Comparison of ENCODE assay signal across 8 cellular contexts in genomic region chr17:34252138-34252889, GRCh38. TPM values are rescaled to one million over a fixed set of nuclear protein-coding genes. Genes with fewer than 3 reads are reported as not detected.
DNase-seq lines count a peak whose midpoint lies in the region; TF ChIP-seq lines count a peak whose summit lies in the region.

No MANE protein-coding gene starts in this region.

- H3K4me3 ChIP-seq in AG04449 (ENCODE audit: low read depth, low read length) (no peak overlapping the region), hepatocyte (no peak overlapping the region), skin epidermis (no peak overlapping the region)

- H3K79me2 ChIP-seq in hepatocyte: no peaks in the 10 kb centered on the region

- H3K36me3 ChIP-seq in hepatocyte (replicated peaks; ENCODE audit: insufficient read depth, low read depth): no peaks in the 10 kb centered on the region

- WGBS in hepatocyte (ENCODE audit: low lambda C conversion rate, missing lambda C conversion rate): 42% methylated on average over 10 of the region's 10 CpGs

- TF ChIP-seq CTCF in AG04449 (IDR thresholded peaks at IDR 0.05; ENCODE audit: insufficient read depth, low read length, missing control alignments) (no peak), hepatocyte (IDR thresholded peaks at IDR 0.05; ENCODE audit: poor library complexity) (no peak)

- peak overlapping the region; percentile 46 for H3K4me2 ChIP-seq in hepatocyte

- no peaks in the 10 kb centered on the region for H4K20me1 ChIP-seq in hepatocyte (ENCODE audit: insufficient read depth, poor library complexity, severe bottlenecking)

- CTCF ChIA-PET in AG04449 (lab: Yijun Ruan, JAX): interaction anchor here (1.3 to 9.2 kb wide), 4 partner anchors 19 to 109 kb away, joined by 3 to 73 read pairs (median 4); partner anchors contain the start of gene CCL1

- no peaks in the 10 kb centered on the region for H3K27me3 ChIP-seq in hepatocyte

- no peaks in the 10 kb centered on the region for H3K9me2 ChIP-seq in hepatocyte (replicated peaks; ENCODE audit: insufficient read depth)

- DNase-seq in AG04449 (ENCODE audit: low read depth, low spot score) (peak; percentile 84), HCEC 1CT (peak; percentile 84), anterior cingulate cortex (lab: John Stamatoyannopoulos, UW) (peak in 56 of 58 donors; percentile 18 to 87 (median 61)), hepatocyte (ENCODE audit: low spot score) (peak; percentile 84), NCI-H2171 treated with DMSO at 0.1 percent for 48 hours (lab: John Stamatoyannopoulos, UW) (no peak), NCI-H774 (lab: John Stamatoyannopoulos, UW) (no peak)
- no peak for DNase-seq in activated naive CD4-positive, alpha-beta T cell treated with anti-CD3 and anti-CD28 coated beads, Interleukin-2, amount 50 U/mL, for 16 hours

- H3K4me1 ChIP-seq in hepatocyte (ENCODE audit: insufficient read depth): peaks cover 58% of the 10 kb centered on the region

- H3K27ac ChIP-seq in hepatocyte (peak overlapping the region; percentile 88), skin epidermis (peak overlapping the region in 18 of 21 experiments; percentile 3 to 90 (median 78))

- no peaks in the 10 kb centered on the region for H3K9me3 ChIP-seq in hepatocyte (ENCODE audit: low read depth)

- H2AFZ ChIP-seq in hepatocyte: no peak overlapping the region

- POLR2A ChIA-PET in AG04449 (lab: Yijun Ruan, JAX): interaction anchor here (0.5 to 1.9 kb wide), 6 partner anchors 14 to 730 kb away, joined by 3 to 16 read pairs (median 4); no protein-coding TSS in a partner anchor

RNA-seq across cellular contexts. Expression of gene CCL2, which starts 2.8 kb away (rescaled TPM):
- 27.4 and 27.5 TPM in 2 replicates for total RNA-seq in hepatocyte
- 54.0 and 64.8 TPM in 2 replicates for polyA plus RNA-seq in hepatocyte

RNA-seq across cellular contexts. Expression of gene CCL7, which starts 17.7 kb away (rescaled TPM):
- total RNA-seq in hepatocyte: not detected in 2 replicates
- 0.69 and 1.2 TPM in 2 replicates for polyA plus RNA-seq in hepatocyte

RNA-seq across cellular contexts. Expression of gene CCL11, which starts 33.2 kb away (rescaled TPM):
- total RNA-seq in hepatocyte: 0.40 TPM in 1 of 2 replicates, not detected in the other
- polyA plus RNA-seq in hepatocyte: 0.29 and 0.82 TPM in 2 replicates

Comparison
In these comparisons a context has a peak if more than half of its experiments do, and no peak if none do; other contexts are left out.
1. DNase-seq: peak in AG04449 (single experiment), HCEC 1CT (single experiment), anterior cingulate cortex (56 of 58) and hepatocyte (single experiment); none in activated naive CD4-positive, alpha-beta T cell treated with anti-CD3 and anti-CD28 coated beads, Interleukin-2, amount 50 U/mL, for 16 hours (single experiment), NCI-H2171 treated with DMSO at 0.1 percent for 48 hours (single experiment) and NCI-H774 (single experiment).